Comparison of ENCODE assay signal across 16 cellular contexts in genomic region chr2:1641498-1641897, GRCh38.
A peak's percentile ranks its signal among the peaks of the same experiment; 100 is the strongest.
DNase-seq lines count a peak whose midpoint lies in the region; ATAC-seq and TF ChIP-seq lines count a peak whose summit lies in the region.
"Had no signal": no experiment of that assay in that cellular context is flagged by ENCODE, and none has a peak within 500 bp of the region (broad histone marks: within the 10 kb centered on the region; RNA-seq: fewer than 3 reads in every experiment).

No MANE protein-coding gene starts in this region.

- peaks cover 0 to 2% (median 0%) of the 10 kb centered on the region in 11 donors for H3K9me3 Mint-ChIP-seq in naive thymus-derived CD4-positive, alpha-beta T cell
- H3K9me3 Mint-ChIP-seq: activated T-cell treated with anti-CD3 and anti-CD28 coated beads, Interleukin-2, amount 50 U/mL, for 24 hours had no signal

- H3K27me3 Mint-ChIP-seq in naive thymus-derived CD4-positive, alpha-beta T cell = peaks cover 0 to 4% (median 0%) of the 10 kb centered on the region in 5 donors
- H3K27me3 Mint-ChIP-seq: activated T-cell treated with anti-CD3 and anti-CD28 coated beads, Interleukin-2, amount 50 U/mL, for 24 hours had no signal

- H3K27me3 ChIP-seq in HUES6 (ENCODE audit: control insufficient read depth, insufficient read depth, low read length) (no peaks in the 10 kb centered on the region), colonic mucosa (no peaks in the 10 kb centered on the region)
- no peaks in the 10 kb centered on the region for H3K27me3 ChIP-seq in naive thymus-derived CD4-positive, alpha-beta T cell (ENCODE audit: control insufficient read depth in 2 of 2, insufficient read depth in 2 of 2, low read length in 2 of 2)
- H3K27me3 ChIP-seq: gastrocnemius medialis, upper lobe of left lung had no signal

- DNase-seq in colonic mucosa (peak; percentile 44), left colon (peak in 1 of 2 donors; percentile 38), renal cortical epithelial cell (ENCODE audit: low read depth) (peak; percentile 25)
- no peak for DNase-seq in stimulated activated CD4-positive, alpha-beta T cell treated with anti-CD3 and anti-CD28 coated beads, Interleukin-2, amount 100 ng/mL, for 24 hours
- DNase-seq in naive thymus-derived CD4-positive, alpha-beta T cell = no peak
- DNase-seq: activated T-cell treated with anti-CD3 and anti-CD28 coated beads, Interleukin-2, amount 50 U/mL, for 24 hours; DMS153; gastrocnemius medialis; NCI-H1105 treated with DMSO at 0.1 percent for 48 hours; OCI-M1; stimulated activated CD4-positive, alpha-beta T cell treated with anti-CD3 and anti-CD28 coated beads, Interleukin-15, amount 100 ng/mL, for 24 hours had no signal

- H3K9ac ChIP-seq in HUES6 (ENCODE audit: low read length) (no peak overlapping the region), colonic mucosa (ENCODE audit: low read depth in 2 of 2, low read length in 2 of 2) (no peak overlapping the region)

- ATAC-seq in left colon (peak; percentile 75), HG03175 (IDR thresholded peaks at IDR 0.05; ENCODE audit: unreplicated experiment) (no peak), HG03025 (IDR thresholded peaks at IDR 0.05; ENCODE audit: low FRiP score, unreplicated experiment) (no peak)
- no peak for ATAC-seq in naive thymus-derived CD4-positive, alpha-beta T cell
- ATAC-seq: gastrocnemius medialis, K562 had no signal

- POLR2A ChIA-PET in naive thymus-derived CD4-positive, alpha-beta T cell (lab: Charles Lee) = no interaction called here

- no peak overlapping the region for H3K4me3 ChIP-seq in HUES6 (ENCODE audit: low read depth, low read length)
- H3K4me3 ChIP-seq in colonic mucosa = no peak overlapping the region
- H3K4me3 ChIP-seq in naive thymus-derived CD4-positive, alpha-beta T cell (ENCODE audit: low read length) = no peak overlapping the region
- H3K4me3 ChIP-seq: gastrocnemius medialis, K562, upper lobe of left lung had no signal

- CTCF ChIA-PET in naive thymus-derived CD4-positive, alpha-beta T cell (lab: Charles Lee) = no interaction called here

- H3K36me3 ChIP-seq in HUES6 (ENCODE audit: control insufficient read depth, insufficient read depth, low read length) = peaks cover 66% of the 10 kb centered on the region
- no peaks in the 10 kb centered on the region for H3K36me3 ChIP-seq in colonic mucosa
- no peaks in the 10 kb centered on the region for H3K36me3 ChIP-seq in naive thymus-derived CD4-positive, alpha-beta T cell (ENCODE audit: control insufficient read depth in 2 of 3, insufficient read depth in 3 of 3, low read length in 3 of 3)
- H3K36me3 ChIP-seq: gastrocnemius medialis had no signal

- no peaks in the 10 kb centered on the region for H3K4me1 Mint-ChIP-seq in naive thymus-derived CD4-positive, alpha-beta T cell

- no peaks in the 10 kb centered on the region for H3K36me3 Mint-ChIP-seq in naive thymus-derived CD4-positive, alpha-beta T cell

- H3K27ac Mint-ChIP-seq in naive thymus-derived CD4-positive, alpha-beta T cell = no peak overlapping the region
- H3K27ac Mint-ChIP-seq: activated T-cell treated with anti-CD3 and anti-CD28 coated beads, Interleukin-2, amount 50 U/mL, for 24 hours had no signal

- H3K27ac ChIP-seq in HUES6 (ENCODE audit: low read depth, low read length) = 0 out of 2 replicates have a peak overlapping the region, but pooled peaks have one; percentile 40
- no peak overlapping the region for H3K27ac ChIP-seq in colonic mucosa
- H3K27ac ChIP-seq in naive thymus-derived CD4-positive, alpha-beta T cell (ENCODE audit: low read depth, low read length) = no peak overlapping the region
- H3K27ac ChIP-seq: gastrocnemius medialis had no signal

- intact Hi-C loops in colonic mucosa (cut with DNase I) = no loop called here
- intact Hi-C loops in left colon (cut with DNase I, micrococcal nuclease) = no loop called here
- intact Hi-C loops in naive thymus-derived CD4-positive, alpha-beta T cell (cut with micrococcal nuclease) = no loop called here

- no peaks in the 10 kb centered on the region for H3K9me3 ChIP-seq in HUES6 (ENCODE audit: control insufficient read depth, insufficient read depth, low read depth, low read length)
- H3K9me3 ChIP-seq in colonic mucosa = no peaks in the 10 kb centered on the region
- H3K9me3 ChIP-seq in naive thymus-derived CD4-positive, alpha-beta T cell (ENCODE audit: control insufficient read depth in 2 of 3, low read length in 3 of 3) = no peaks in the 10 kb centered on the region
- H3K9me3 ChIP-seq: gastrocnemius medialis, upper lobe of left lung had no signal

- H3K4me1 ChIP-seq in HUES6 (ENCODE audit: control insufficient read depth, insufficient read depth, low read length) = peaks cover 10% of the 10 kb centered on the region; the same call in 1 of the 2 replicates
- H3K4me1 ChIP-seq in colonic mucosa = peaks cover 6% of the 10 kb centered on the region
- H3K4me1 ChIP-seq in naive thymus-derived CD4-positive, alpha-beta T cell (ENCODE audit: control insufficient read depth in 2 of 2, insufficient read depth in 2 of 2, low read length in 2 of 2) = no peaks in the 10 kb centered on the region
- H3K4me1 ChIP-seq: gastrocnemius medialis had no signal

- H3K4me3 Mint-ChIP-seq in naive thymus-derived CD4-positive, alpha-beta T cell = no peak overlapping the region
- H3K4me3 Mint-ChIP-seq: activated T-cell treated with anti-CD3 and anti-CD28 coated beads, Interleukin-2, amount 50 U/mL, for 24 hours had no signal

- TF ChIP-seq CTCF in colonic mucosa (IDR thresholded peaks at IDR 0.05) = no peak

Comparison
In these comparisons a context has a peak if more than half of its experiments do, and no peak if none do; other contexts are left out.
1. DNase-seq: peak in colonic mucosa (single experiment) and renal cortical epithelial cell (single experiment); none in stimulated activated CD4-positive, alpha-beta T cell treated with anti-CD3 and anti-CD28 coated beads, Interleukin-2, amount 100 ng/mL, for 24 hours (0 of 2) and naive thymus-derived CD4-positive, alpha-beta T cell (0 of 9).